Comparison of ENCODE assay signal across 38 cellular contexts in genomic region chr11:997907-998306, GRCh38. TPM values are rescaled to one million over a fixed set of nuclear protein-coding genes. Genes with fewer than 3 reads are reported as not detected.
"Had no signal": no experiment of that assay in that cellular context is flagged by ENCODE, and none has a peak within 500 bp of the region (broad histone marks: within the 10 kb centered on the region; RNA-seq: fewer than 3 reads in every experiment).

No MANE protein-coding gene starts in this region.

- H3K9me3 Mint-ChIP-seq: activated CD4-positive, alpha-beta memory T cell treated with anti-CD3 and anti-CD28 coated beads, Interleukin-2, amount 10 ng/mL, durations not matched to agents 7 days and 5 days; activated naive CD4-positive, alpha-beta T cell treated with anti-CD3 and anti-CD28 coated beads, Interleukin-2, amount 50 U/mL, for 24 hours; activated naive CD8-positive, alpha-beta T cell treated with anti-CD3 and anti-CD28 coated beads, Interleukin-2, amount 10 ng/mL, durations not matched to agents 7 days and 5 days; activated naive CD8-positive, alpha-beta T cell treated with anti-CD3 and anti-CD28 coated beads, Interleukin-2, amount 50 U/mL, for 24 hours; activated T-cell treated with anti-CD3 and anti-CD28 coated beads, Interleukin-2, amount 50 U/mL, for 24 hours; activated T-helper 2 cell treated with anti-CD3 and anti-CD28 coated beads, Interferon-gamma antibody, Interleukin-2, Interleukin-4, amounts not matched to agents 10 μg/mL and 5 μg/mL and 100 μg/mL, durations not matched to agents 14 hours and 24 hours and 36 hours; brain; central memory CD8-positive, alpha-beta T cell; T-helper 1 cell treated with Interleukin-12 subunit alpha and Interleukin-12 subunit beta and Interleukin-4 antibody, amounts not matched to agents 30 μg/mL and 1 μg/mL, for 36 hours; T-helper 2 cell treated with Interferon-gamma antibody and Interleukin-4, amounts not matched to agents 5 μg/mL and 100 μg/mL, for 36 hours had no signal

- H3K27me3 Mint-ChIP-seq: activated CD4-positive, alpha-beta memory T cell treated with anti-CD3 and anti-CD28 coated beads, Interleukin-2, amount 10 ng/mL, durations not matched to agents 7 days and 5 days; activated CD4-positive, alpha-beta T cell treated with anti-CD3 and anti-CD28 coated beads for 36 hours; activated CD4-positive, alpha-beta T cell treated with anti-CD3 and anti-CD28 coated beads, Interleukin-2, amount 10 ng/mL, durations not matched to agents 7 days and 5 days; activated CD8-positive, alpha-beta memory T cell treated with anti-CD3 and anti-CD28 coated beads, Interleukin-2, amount 10 ng/mL, durations not matched to agents 7 days and 5 days; activated naive CD4-positive, alpha-beta T cell treated with anti-CD3 and anti-CD28 coated beads, Interleukin-2, amount 10 ng/mL, durations not matched to agents 7 days and 5 days; activated naive CD4-positive, alpha-beta T cell treated with anti-CD3 and anti-CD28 coated beads, Interleukin-2, amount 50 U/mL, for 24 hours; activated naive CD8-positive, alpha-beta T cell; activated naive CD8-positive, alpha-beta T cell treated with anti-CD3 and anti-CD28 coated beads, Interleukin-2, amount 10 ng/mL, durations not matched to agents 7 days and 5 days; activated naive CD8-positive, alpha-beta T cell treated with anti-CD3 and anti-CD28 coated beads, Interleukin-2, amount 50 U/mL, for 24 hours; activated T-cell treated with anti-CD3 and anti-CD28 coated beads, Interleukin-2, amount 50 U/mL, for 24 hours; brain; central memory CD8-positive, alpha-beta T cell had no signal

- H3K27ac ChIP-seq: ascending aorta, cardiac muscle cell, VCaP had no signal

- H3K4me1 ChIP-seq: ascending aorta had no signal

- H3K4me3 ChIP-seq: ascending aorta, cardiac muscle cell had no signal

- H3K9me3 ChIP-seq: ascending aorta had no signal

- H3K27ac Mint-ChIP-seq: activated CD4-positive, alpha-beta memory T cell treated with anti-CD3 and anti-CD28 coated beads, Interleukin-2, amount 10 ng/mL, durations not matched to agents 7 days and 5 days; activated CD4-positive, alpha-beta T cell treated with anti-CD3 and anti-CD28 coated beads for 36 hours; activated CD4-positive, alpha-beta T cell treated with anti-CD3 and anti-CD28 coated beads, Interleukin-2, amount 10 ng/mL, durations not matched to agents 7 days and 5 days; activated CD8-positive, alpha-beta memory T cell treated with anti-CD3 and anti-CD28 coated beads, Interleukin-2, amount 10 ng/mL, durations not matched to agents 7 days and 5 days; activated naive CD4-positive, alpha-beta T cell treated with anti-CD3 and anti-CD28 coated beads, Interleukin-2, amount 10 ng/mL, durations not matched to agents 7 days and 5 days; activated naive CD4-positive, alpha-beta T cell treated with anti-CD3 and anti-CD28 coated beads, Interleukin-2, amount 50 U/mL, for 24 hours; activated naive CD8-positive, alpha-beta T cell; activated naive CD8-positive, alpha-beta T cell treated with anti-CD3 and anti-CD28 coated beads, Interleukin-2, amount 10 ng/mL, durations not matched to agents 7 days and 5 days; activated naive CD8-positive, alpha-beta T cell treated with anti-CD3 and anti-CD28 coated beads, Interleukin-2, amount 50 U/mL, for 24 hours; activated T-helper 2 cell treated with anti-CD3 and anti-CD28 coated beads, Interferon-gamma antibody, Interleukin-2, Interleukin-4, amounts not matched to agents 10 μg/mL and 5 μg/mL and 100 μg/mL, durations not matched to agents 14 hours and 24 hours and 36 hours; T-helper 1 cell treated with Interleukin-12 subunit alpha and Interleukin-12 subunit beta and Interleukin-4 antibody, amounts not matched to agents 30 μg/mL and 1 μg/mL, for 36 hours; T-helper 2 cell treated with Interferon-gamma antibody and Interleukin-4, amounts not matched to agents 5 μg/mL and 100 μg/mL, for 36 hours; WTC11 had no signal

- H3K4me1 Mint-ChIP-seq: WTC11 had no signal

- DNase-seq: activated CD4-positive, alpha-beta memory T cell treated with anti-CD3 and anti-CD28 coated beads, Interleukin-2, amount 10 ng/mL, durations not matched to agents 7 days and 5 days; activated CD4-positive, alpha-beta T cell treated with anti-CD3 and anti-CD28 coated beads for 1 hour; activated CD4-positive, alpha-beta T cell treated with anti-CD3 and anti-CD28 coated beads for 36 hours; activated CD4-positive, alpha-beta T cell treated with anti-CD3 and anti-CD28 coated beads for 48 hours; activated CD4-positive, alpha-beta T cell treated with anti-CD3 and anti-CD28 coated beads, Interleukin-2, amount 10 ng/mL, durations not matched to agents 7 days and 5 days; activated CD4-positive, alpha-beta T cell treated with anti-CD3 and anti-CD28 coated beads, Interleukin-2, amount 50 U/mL, for 48 hours; activated CD4-positive, CD25-positive, alpha-beta regulatory T cell; activated CD8-positive, alpha-beta memory T cell treated with anti-CD3 and anti-CD28 coated beads for 24 hours; activated CD8-positive, alpha-beta memory T cell treated with anti-CD3 and anti-CD28 coated beads, Interleukin-2, amount 10 ng/mL, durations not matched to agents 7 days and 5 days; activated CD8-positive, alpha-beta memory T cell treated with anti-CD3 and anti-CD28 coated beads, Interleukin-2, amount 50 U/mL, for 48 hours; activated CD8-positive, alpha-beta T cell treated with anti-CD3 and anti-CD28 coated beads, Interleukin-2, amount 10 ng/mL, durations not matched to agents 7 days and 5 days; activated effector memory CD4-positive, alpha-beta T cell treated with Interleukin-2 at 50 U/mL for 16 hours; activated gamma-delta T cell; activated naive CD4-positive, alpha-beta T cell treated with anti-CD3 and anti-CD28 coated beads, Interleukin-2, amount 10 ng/mL, durations not matched to agents 7 days and 5 days; activated naive CD4-positive, alpha-beta T cell treated with Interleukin-2 at 50 U/mL for 16 hours; activated naive CD8-positive, alpha-beta T cell treated with anti-CD3 and anti-CD28 coated beads, Interleukin-2, amount 10 ng/mL, durations not matched to agents 7 days and 5 days; activated naive CD8-positive, alpha-beta T cell treated with anti-CD3 and anti-CD28 coated beads, Interleukin-2, amount 50 U/mL, for 24 hours; activated T-cell treated with anti-CD3 and anti-CD28 coated beads, Interleukin-2, amount 50 U/mL, for 24 hours; activated T-cell treated with anti-CD3 and anti-CD28 coated beads, Interleukin-2, amount 50 U/mL, for 48 hours; amygdala; cerebellar nuclear complex; T-helper 1 cell; T-helper 2 cell; T-helper 9 cell had no signal

- H3K27me3 ChIP-seq: ascending aorta, cardiac muscle cell had no signal

- H3K4me3 Mint-ChIP-seq: activated CD4-positive, alpha-beta memory T cell treated with anti-CD3 and anti-CD28 coated beads, Interleukin-2, amount 10 ng/mL, durations not matched to agents 7 days and 5 days; activated CD4-positive, alpha-beta T cell treated with anti-CD3 and anti-CD28 coated beads for 36 hours; activated CD4-positive, alpha-beta T cell treated with anti-CD3 and anti-CD28 coated beads, Interleukin-2, amount 10 ng/mL, durations not matched to agents 7 days and 5 days; activated CD8-positive, alpha-beta memory T cell treated with anti-CD3 and anti-CD28 coated beads, Interleukin-2, amount 10 ng/mL, durations not matched to agents 7 days and 5 days; activated CD8-positive, alpha-beta T cell treated with anti-CD3 and anti-CD28 coated beads, Interleukin-2, amount 10 ng/mL, durations not matched to agents 7 days and 5 days; activated naive CD4-positive, alpha-beta T cell treated with anti-CD3 and anti-CD28 coated beads, Interleukin-2, amount 10 ng/mL, durations not matched to agents 7 days and 5 days; activated naive CD4-positive, alpha-beta T cell treated with anti-CD3 and anti-CD28 coated beads, Interleukin-2, amount 50 U/mL, for 24 hours; activated naive CD8-positive, alpha-beta T cell; activated naive CD8-positive, alpha-beta T cell treated with anti-CD3 and anti-CD28 coated beads, Interleukin-2, amount 10 ng/mL, durations not matched to agents 7 days and 5 days; activated naive CD8-positive, alpha-beta T cell treated with anti-CD3 and anti-CD28 coated beads, Interleukin-2, amount 50 U/mL, for 24 hours; activated T-cell treated with anti-CD3 and anti-CD28 coated beads, Interleukin-2, amount 50 U/mL, for 24 hours; brain; central memory CD8-positive, alpha-beta T cell; T-helper 1 cell treated with Interleukin-12 subunit alpha and Interleukin-12 subunit beta and Interleukin-4 antibody, amounts not matched to agents 30 μg/mL and 1 μg/mL, for 36 hours; T-helper 2 cell treated with Interferon-gamma antibody and Interleukin-4, amounts not matched to agents 5 μg/mL and 100 μg/mL, for 36 hours; WTC11 had no signal

- ATAC-seq: activated CD4-positive, alpha-beta T cell treated with anti-CD3 and anti-CD28 coated beads for 36 hours; activated CD4-positive, CD25-positive, alpha-beta regulatory T cell treated with anti-CD3 and anti-CD28 coated beads, Interleukin-2, amount 50 U/mL, for 24 hours; activated CD8-positive, alpha-beta memory T cell treated with anti-CD3 and anti-CD28 coated beads, Interleukin-2, amount 10 ng/mL, durations not matched to agents 7 days and 5 days; activated CD8-positive, alpha-beta T cell treated with anti-CD3 and anti-CD28 coated beads, Interleukin-2, amount 10 ng/mL, durations not matched to agents 7 days and 5 days; activated naive CD8-positive, alpha-beta T cell treated with anti-CD3 and anti-CD28 coated beads, Interleukin-2, amount 50 U/mL, for 24 hours; WTC11 had no signal

RNA-seq across cellular contexts. Expression of gene MUC6, which starts 38.6 kb away (rescaled TPM):
- total RNA-seq: activated CD4-positive, alpha-beta memory T cell treated with anti-CD3 and anti-CD28 coated beads, Interleukin-2, amount 10 ng/mL, durations not matched to agents 7 days and 5 days; activated CD4-positive, alpha-beta T cell treated with anti-CD3 and anti-CD28 coated beads for 36 hours; activated CD4-positive, alpha-beta T cell treated with anti-CD3 and anti-CD28 coated beads, Interleukin-2, amount 10 ng/mL, durations not matched to agents 7 days and 5 days; activated CD8-positive, alpha-beta memory T cell treated with anti-CD3 and anti-CD28 coated beads, Interleukin-2, amount 10 ng/mL, durations not matched to agents 7 days and 5 days; activated CD8-positive, alpha-beta T cell treated with anti-CD3 and anti-CD28 coated beads, Interleukin-2, amount 10 ng/mL, durations not matched to agents 7 days and 5 days; activated naive CD8-positive, alpha-beta T cell treated with anti-CD3 and anti-CD28 coated beads, Interleukin-2, amount 10 ng/mL, durations not matched to agents 7 days and 5 days; activated T-helper 2 cell treated with anti-CD3 and anti-CD28 coated beads, Interferon-gamma antibody, Interleukin-2, Interleukin-4, amounts not matched to agents 10 μg/mL and 5 μg/mL and 100 μg/mL, durations not matched to agents 14 hours and 24 hours and 36 hours; ascending aorta; bronchial epithelial cell; cardiac muscle cell; chondrocyte had no signal
